ENCODE assay signal across 10 cellular contexts in genomic region chrX:133444952-133445831, GRCh38. TPM values are rescaled to one million over a fixed set of nuclear protein-coding genes. Genes with fewer than 3 reads are reported as not detected.
A peak's percentile ranks its signal among the peaks of the same experiment; 100 is the strongest.
DNase-seq lines count a peak whose midpoint lies in the region; ATAC-seq, FAIRE-seq and TF ChIP-seq lines count a peak whose summit lies in the region.
"Had no signal": no experiment of that assay in that cellular context is flagged by ENCODE, and none has a peak within 500 bp of the region (broad histone marks: within the 10 kb centered on the region; RNA-seq: fewer than 3 reads in every experiment).

No MANE protein-coding gene starts in this region.

- H3K9me3 ChIP-seq in kidney (ENCODE audit: control insufficient read depth in 1 of 2, low read length in 2 of 2) = no peaks in the 10 kb centered on the region
- H3K9me3 ChIP-seq in tibial artery = no peaks in the 10 kb centered on the region

- no peak for FAIRE-seq in kidney (lab: Jason Lieb, UNC)
- FAIRE-seq: A204.1 had no signal

- peak overlapping the region; percentile 58 to 60 for H3K4me3 ChIP-seq in kidney (ENCODE audit: low read length in 2 of 2)
- H3K4me3 ChIP-seq in tibial artery = peak overlapping the region; percentile 36

- no peak overlapping the region for H3K27ac ChIP-seq in kidney (ENCODE audit: low read depth in 2 of 2, low read length in 2 of 2)
- no peak overlapping the region for H3K27ac ChIP-seq in tibial artery

- H3K27me3 ChIP-seq in tibial artery = no peaks in the 10 kb centered on the region

- H3K9ac ChIP-seq in kidney (ENCODE audit: low read length in 2 of 2) = peak overlapping the region in 1 of 2 donors; percentile 40

- DNase-seq in NCI-H1417 (lab: John Stamatoyannopoulos, UW) (peak in 2 of 3 experiments; percentile 41 to 60), NCI-H1417 treated with DMSO at 0.1 percent for 48 hours (lab: John Stamatoyannopoulos, UW) (no peak), SKM-1 treated with dmso at 0.1 percent for 144 hours (lab: John Stamatoyannopoulos, UW; ENCODE audit: unreplicated experiment) (peak; percentile 28), kidney (no peak), tibial artery (peak in 1 of 2 donors; percentile 21), NCI-H446 (lab: John Stamatoyannopoulos, UW) (no peak)
- DNase-seq: activated effector memory CD4-positive, alpha-beta T cell treated with anti-CD3 and anti-CD28 coated beads, Interleukin-2, amount 50 U/mL, for 16 hours had no signal

- H3K36me3 ChIP-seq in kidney (ENCODE audit: control insufficient read depth in 1 of 2, insufficient read depth in 2 of 2, low read length in 2 of 2) = no peaks in the 10 kb centered on the region
- no peaks in the 10 kb centered on the region for H3K36me3 ChIP-seq in tibial artery

- H3K4me1 ChIP-seq in kidney (ENCODE audit: control insufficient read depth in 1 of 2, insufficient read depth in 1 of 2, low read depth in 1 of 2, low read length in 2 of 2) (no peaks in the 10 kb centered on the region), tibial artery (no peaks in the 10 kb centered on the region)

- intact Hi-C loops in kidney (cut with DNase I) = no loop called here
- intact Hi-C loops in tibial artery (cut with DNase I; ENCODE audit: low total_unique reads) = no loop called here

- TF ChIP-seq CTCF in kidney (IDR thresholded peaks at IDR 0.05; ENCODE audit: borderline replicate concordance, extremely low read depth, insufficient read depth) = no peak
- no peak for TF ChIP-seq CTCF in tibial artery (IDR thresholded peaks at IDR 0.05)

- ATAC-seq in GM21737 (IDR thresholded peaks at IDR 0.05; ENCODE audit: unreplicated experiment) (no peak), GM21381 (IDR thresholded peaks at IDR 0.05; ENCODE audit: unreplicated experiment) (no peak)

RNA-seq across cellular contexts. Expression of gene GPC4, which starts 29.9 kb away (rescaled TPM):
- total RNA-seq in kidney = 70.3 TPM
- polyA plus RNA-seq in kidney (ENCODE audit: insufficient read depth, low read depth, low replicate concordance) = 19.5 TPM

Comparison
In these comparisons a context has a peak if more than half of its experiments do, and no peak if none do; other contexts are left out.
1. DNase-seq: peak in NCI-H1417 (2 of 3) and SKM-1 treated with dmso at 0.1 percent for 144 hours (single experiment); none in NCI-H1417 treated with DMSO at 0.1 percent for 48 hours (single experiment), kidney (single experiment) and NCI-H446 (0 of 2).